Comparison of ENCODE assay signal across 27 cellular contexts in the genomic region with DNA sequence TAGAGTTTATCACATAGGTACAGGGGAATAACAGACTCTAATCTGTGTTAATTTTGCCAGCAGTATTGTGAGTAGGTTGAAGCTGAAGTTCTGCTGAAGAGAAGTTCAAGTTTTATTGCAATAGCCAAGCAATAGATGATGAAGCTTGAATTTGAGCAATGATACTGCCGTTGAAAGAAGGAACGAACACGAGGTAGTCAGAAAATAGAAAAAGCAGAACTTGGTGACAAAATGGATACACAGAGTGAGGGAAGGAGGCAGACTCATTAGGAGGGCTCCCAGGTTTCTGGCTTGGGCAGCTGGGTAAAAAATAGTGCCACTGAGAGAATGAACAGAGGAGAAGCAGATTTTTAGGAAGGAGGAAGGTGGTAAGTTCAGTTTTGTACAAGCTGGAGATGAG.
DNase-seq lines count a peak whose midpoint lies in the region; ATAC-seq and TF ChIP-seq lines count a peak whose summit lies in the region.
"Had no signal": no experiment of that assay in that cellular context is flagged by ENCODE, and none has a peak within 500 bp of the region (broad histone marks: within the 10 kb centered on the region; RNA-seq: fewer than 3 reads in every experiment).

No MANE protein-coding gene starts in this region.

- intact Hi-C loops in tibial artery (cut with DNase I; ENCODE audit: low total_unique reads) = no loop called here

- DNase-seq in KBM-7 = peak; percentile 61
- DNase-seq in MV-4-11 (lab: John Stamatoyannopoulos, UW) = peak; percentile 85
- DNase-seq in SKM-1 treated with dmso at 0.1 percent for 144 hours (lab: John Stamatoyannopoulos, UW; ENCODE audit: unreplicated experiment) = peak; percentile 87
- DNase-seq in tibial artery = no peak
- no peak for DNase-seq in RPMI8226
- DNase-seq: activated CD4-positive, alpha-beta T cell treated with anti-CD3 and anti-CD28 coated beads, Interleukin-2, amount 10 ng/mL, durations not matched to agents 24 days and 14 days; activated CD8-positive, alpha-beta memory T cell treated with anti-CD3 and anti-CD28 coated beads for 24 hours; activated T-cell treated with anti-CD3 and anti-CD28 coated beads for 4 hours; amniotic stem cell; C1 segment of cervical spinal cord; Caco-2; dorsolateral prefrontal cortex; gastrocnemius medialis; midbrain; naive B cell; NCI-H1417 treated with DMSO at 0.1 percent for 48 hours; NCI-H2081; NCI-H345; NCI-H69; SK-N-SH; stimulated activated CD4-positive, alpha-beta T cell treated with anti-CD3 and anti-CD28 coated beads, Interleukin-2, amount 100 ng/mL, for 48 hours; transverse colon had no signal

- H3K36me3 ChIP-seq in neutrophil = peaks cover 42% of the 10 kb centered on the region
- peaks cover 0 to 18% (median 0%) of the 10 kb centered on the region in 3 donors for H3K36me3 ChIP-seq in tibial artery
- H3K36me3 ChIP-seq: transverse colon had no signal

- TF ChIP-seq CTCF in neutrophil (IDR thresholded peaks at IDR 0.05) (no peak), tibial artery (IDR thresholded peaks at IDR 0.05) (no peak)

- H3K4me3 ChIP-seq in neutrophil (ENCODE audit: low read depth in 1 of 2, low read length in 1 of 2) (no peak overlapping the region), tibial artery (no peak overlapping the region)
- H3K4me3 ChIP-seq: dorsolateral prefrontal cortex, gastrocnemius medialis, transverse colon had no signal

- H3K27ac ChIP-seq in neutrophil (peak overlapping the region; percentile 73), tibial artery (no peak overlapping the region)
- H3K27ac ChIP-seq: gastrocnemius medialis, RWPE1, transverse colon had no signal

- in situ Hi-C loops in KBM-7 (cut with MboI; ENCODE audit: low pct_unique_long_range_greater_than_20kb, low sequenced_read_pairs) = no loop called here

- H3K9me3 ChIP-seq in neutrophil (no peaks in the 10 kb centered on the region), tibial artery (no peaks in the 10 kb centered on the region)
- H3K9me3 ChIP-seq: Caco-2, gastrocnemius medialis, SK-N-SH, transverse colon had no signal

- ATAC-seq in GM19035 (IDR thresholded peaks at IDR 0.05; ENCODE audit: unreplicated experiment) = no peak
- ATAC-seq: HCT116, sciatic nerve had no signal

- H3K27me3 ChIP-seq in neutrophil = no peaks in the 10 kb centered on the region
- H3K27me3 ChIP-seq in tibial artery = no peaks in the 10 kb centered on the region
- H3K27me3 ChIP-seq: dorsolateral prefrontal cortex, gastrocnemius medialis, transverse colon had no signal

- peaks cover 42 to 43% of the 10 kb centered on the region in 2 experiments for H3K4me1 ChIP-seq in neutrophil (ENCODE audit: control insufficient read depth in 1 of 2, insufficient read depth in 1 of 2, low read depth in 1 of 2, low read length in 1 of 2)
- H3K4me1 ChIP-seq in tibial artery = no peaks in the 10 kb centered on the region
- H3K4me1 ChIP-seq: Caco-2, gastrocnemius medialis had no signal

Comparison
In these comparisons a context has a peak if more than half of its experiments do, and no peak if none do; other contexts are left out.
1. DNase-seq: peak in KBM-7 (single experiment), MV-4-11 (single experiment) and SKM-1 treated with dmso at 0.1 percent for 144 hours (single experiment); none in tibial artery (0 of 2) and RPMI8226 (single experiment).